22 cellular contexts compared by ENCODE assay signal in the genomic region with DNA sequence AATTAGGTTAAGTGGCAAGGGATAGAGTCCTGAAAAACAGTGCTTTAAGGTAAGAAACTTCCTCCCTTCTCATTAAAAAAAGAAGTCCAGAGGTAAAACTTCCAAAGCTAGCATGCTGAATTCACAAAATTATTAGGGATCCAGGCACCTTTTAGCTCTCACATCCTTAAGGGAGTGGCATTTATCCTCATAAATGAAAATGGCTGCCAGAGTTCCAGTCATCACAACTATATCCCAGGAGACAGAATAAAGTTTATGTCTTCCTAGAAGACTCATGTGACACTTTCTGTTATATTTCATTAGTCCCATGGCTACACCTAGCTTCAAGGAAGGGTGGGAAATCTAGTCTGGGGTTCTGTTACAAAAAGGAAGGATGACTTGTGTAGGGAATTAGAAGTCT. TPM values are rescaled to one million over a fixed set of nuclear protein-coding genes. Genes with fewer than 3 reads are reported as not detected.
"Had no signal": no experiment of that assay in that cellular context is flagged by ENCODE, and none has a peak within 500 bp of the region (broad histone marks: within the 10 kb centered on the region; RNA-seq: fewer than 3 reads in every experiment).

No MANE protein-coding gene starts in this region.

- H3K27ac Mint-ChIP-seq: activated CD4-positive, alpha-beta memory T cell treated with anti-CD3 and anti-CD28 coated beads, Interleukin-2, amount 10 ng/mL, durations not matched to agents 7 days and 5 days; activated naive CD8-positive, alpha-beta T cell treated with anti-CD3 and anti-CD28 coated beads, Interleukin-2, amount 50 U/mL, for 24 hours; activated T-cell treated with anti-CD3 and anti-CD28 coated beads, Interleukin-2, amount 50 U/mL, for 24 hours; naive thymus-derived CD8-positive, alpha-beta T cell had no signal

- H3K4me3 ChIP-seq: left lung, lower lobe of right lung, right atrium auricular region, spleen, tibial nerve had no signal

- H3K27ac ChIP-seq: left lung, lower lobe of right lung, right atrium auricular region, spleen, tibial nerve, WERI-Rb-1 had no signal

- DNase-seq: activated CD4-positive, alpha-beta memory T cell treated with anti-CD3 and anti-CD28 coated beads, Interleukin-2, amount 10 ng/mL, durations not matched to agents 7 days and 5 days; activated CD4-positive, alpha-beta T cell treated with anti-CD3 and anti-CD28 coated beads, Interleukin-2, amount 10 ng/mL, durations not matched to agents 7 days and 5 days; activated CD4-positive, CD25-positive, alpha-beta regulatory T cell treated with anti-CD3 and anti-CD28 coated beads, Interleukin-2, amount 50 U/mL, for 72 hours; activated CD8-positive, alpha-beta memory T cell treated with anti-CD3 and anti-CD28 coated beads, Interleukin-2, amount 50 U/mL, for 48 hours; activated gamma-delta T cell; activated naive CD4-positive, alpha-beta T cell treated with anti-CD3 and anti-CD28 coated beads, Interleukin-2, amount 50 U/mL, for 16 hours; activated naive CD8-positive, alpha-beta T cell treated with anti-CD3 and anti-CD28 coated beads, Interleukin-2, amount 50 U/mL, for 24 hours; activated T-cell treated with anti-CD3 and anti-CD28 coated beads, Interleukin-2, amount 50 U/mL, for 24 hours; amygdala; effector CD8-positive, alpha-beta T cell; left lung; lower lobe of right lung; mesenchymal stem cell; naive thymus-derived CD8-positive, alpha-beta T cell; nucleus accumbens; spleen; stimulated activated naive CD4-positive, alpha-beta T cell; WERI-Rb-1 had no signal

- ATAC-seq: activated naive CD8-positive, alpha-beta T cell treated with anti-CD3 and anti-CD28 coated beads, Interleukin-2, amount 50 U/mL, for 24 hours; left lung; lower lobe of right lung; naive thymus-derived CD8-positive, alpha-beta T cell had no signal

- H3K4me3 Mint-ChIP-seq: activated CD4-positive, alpha-beta memory T cell treated with anti-CD3 and anti-CD28 coated beads, Interleukin-2, amount 10 ng/mL, durations not matched to agents 7 days and 5 days; activated CD4-positive, alpha-beta T cell treated with anti-CD3 and anti-CD28 coated beads, Interleukin-2, amount 10 ng/mL, durations not matched to agents 7 days and 5 days; activated naive CD8-positive, alpha-beta T cell treated with anti-CD3 and anti-CD28 coated beads, Interleukin-2, amount 50 U/mL, for 24 hours; activated T-cell treated with anti-CD3 and anti-CD28 coated beads, Interleukin-2, amount 50 U/mL, for 24 hours; central memory CD8-positive, alpha-beta T cell; naive thymus-derived CD8-positive, alpha-beta T cell; neural crest cell had no signal

- H3K27me3 ChIP-seq: right atrium auricular region had no signal

- H3K9me3 Mint-ChIP-seq: activated CD4-positive, alpha-beta memory T cell treated with anti-CD3 and anti-CD28 coated beads, Interleukin-2, amount 10 ng/mL, durations not matched to agents 7 days and 5 days; activated CD4-positive, alpha-beta T cell treated with anti-CD3 and anti-CD28 coated beads, Interleukin-2, amount 10 ng/mL, durations not matched to agents 7 days and 5 days; activated naive CD8-positive, alpha-beta T cell treated with anti-CD3 and anti-CD28 coated beads, Interleukin-2, amount 50 U/mL, for 24 hours; activated T-cell treated with anti-CD3 and anti-CD28 coated beads, Interleukin-2, amount 50 U/mL, for 24 hours; central memory CD8-positive, alpha-beta T cell; neural crest cell had no signal

- H3K36me3 ChIP-seq: left lung, lower lobe of right lung, right atrium auricular region, spleen, tibial nerve, WERI-Rb-1 had no signal

- H3K9me3 ChIP-seq: left lung, lower lobe of right lung, right atrium auricular region had no signal

- H3K4me1 Mint-ChIP-seq: activated CD4-positive, alpha-beta memory T cell treated with anti-CD3 and anti-CD28 coated beads, Interleukin-2, amount 10 ng/mL, durations not matched to agents 7 days and 5 days; activated CD4-positive, alpha-beta T cell treated with anti-CD3 and anti-CD28 coated beads, Interleukin-2, amount 10 ng/mL, durations not matched to agents 7 days and 5 days; activated naive CD8-positive, alpha-beta T cell treated with anti-CD3 and anti-CD28 coated beads, Interleukin-2, amount 50 U/mL, for 24 hours; central memory CD8-positive, alpha-beta T cell; neural crest cell had no signal

RNA-seq across cellular contexts. Expression of gene ADORA2B, which starts 23.3 kb away (rescaled TPM):
- total RNA-seq: naive thymus-derived CD8-positive, alpha-beta T cell had no signal
